7 cellular contexts compared by ENCODE assay signal in the genomic region with DNA sequence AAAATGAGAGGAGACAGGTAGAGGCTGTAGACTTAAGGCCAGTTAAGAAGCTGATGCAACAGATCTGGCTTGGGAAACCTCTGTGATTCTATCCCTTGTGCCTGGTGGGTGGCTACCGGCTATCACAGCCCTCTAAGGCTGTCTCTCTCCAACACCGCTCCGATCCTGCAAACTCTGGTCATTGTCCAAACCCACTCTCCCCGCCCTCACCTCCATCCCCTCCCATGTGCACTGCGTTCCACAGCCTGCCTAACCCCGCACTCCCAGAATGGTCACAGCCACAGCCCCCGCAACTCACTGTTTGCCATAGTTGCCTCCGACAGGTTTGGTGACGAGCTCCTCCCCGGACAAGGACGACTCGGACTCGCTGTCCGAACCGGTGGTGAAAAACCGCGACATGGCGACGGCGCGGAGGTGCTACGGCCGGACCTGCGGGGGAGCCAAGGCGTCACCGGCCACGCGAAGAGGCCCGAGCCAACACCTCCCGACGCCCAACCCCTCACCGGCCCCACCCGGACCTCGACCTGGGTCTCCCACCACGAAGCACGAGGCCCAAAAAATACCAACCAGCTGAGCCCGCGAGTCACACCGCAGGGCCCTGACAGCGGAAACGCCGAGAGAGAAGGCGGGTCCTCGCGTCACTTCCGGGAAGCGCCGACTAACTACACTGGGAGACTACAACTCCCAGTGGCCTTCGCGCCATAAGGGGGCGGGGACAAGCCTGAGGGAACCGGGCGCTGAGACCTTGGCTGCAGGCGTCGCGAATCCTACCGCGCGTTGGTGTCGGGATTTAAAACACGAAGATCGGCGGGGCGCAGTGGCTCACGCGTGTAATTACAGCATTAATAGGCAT. TPM values are rescaled to one million over a fixed set of nuclear protein-coding genes. Genes with fewer than 3 reads are reported as not detected.
DNase-seq lines count a peak whose midpoint lies in the region; ATAC-seq and TF ChIP-seq lines count a peak whose summit lies in the region.
"Not testable (repeated sequence)": the region's sequence is repeated elsewhere in the genome, so short reads cannot be mapped to it uniquely, and the experiment has no call there.

A gene with protein sequence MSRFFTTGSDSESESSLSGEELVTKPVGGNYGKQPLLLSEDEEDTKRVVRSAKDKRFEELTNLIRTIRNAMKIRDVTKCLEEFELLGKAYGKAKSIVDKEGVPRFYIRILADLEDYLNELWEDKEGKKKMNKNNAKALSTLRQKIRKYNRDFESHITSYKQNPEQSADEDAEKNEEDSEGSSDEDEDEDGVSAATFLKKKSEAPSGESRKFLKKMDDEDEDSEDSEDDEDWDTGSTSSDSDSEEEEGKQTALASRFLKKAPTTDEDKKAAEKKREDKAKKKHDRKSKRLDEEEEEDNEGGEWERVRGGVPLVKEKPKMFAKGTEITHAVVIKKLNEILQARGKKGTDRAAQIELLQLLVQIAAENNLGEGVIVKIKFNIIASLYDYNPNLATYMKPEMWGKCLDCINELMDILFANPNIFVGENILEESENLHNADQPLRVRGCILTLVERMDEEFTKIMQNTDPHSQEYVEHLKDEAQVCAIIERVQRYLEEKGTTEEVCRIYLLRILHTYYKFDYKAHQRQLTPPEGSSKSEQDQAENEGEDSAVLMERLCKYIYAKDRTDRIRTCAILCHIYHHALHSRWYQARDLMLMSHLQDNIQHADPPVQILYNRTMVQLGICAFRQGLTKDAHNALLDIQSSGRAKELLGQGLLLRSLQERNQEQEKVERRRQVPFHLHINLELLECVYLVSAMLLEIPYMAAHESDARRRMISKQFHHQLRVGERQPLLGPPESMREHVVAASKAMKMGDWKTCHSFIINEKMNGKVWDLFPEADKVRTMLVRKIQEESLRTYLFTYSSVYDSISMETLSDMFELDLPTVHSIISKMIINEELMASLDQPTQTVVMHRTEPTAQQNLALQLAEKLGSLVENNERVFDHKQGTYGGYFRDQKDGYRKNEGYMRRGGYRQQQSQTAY (minus strand): TSS at position 622 of the 853 bp plus-strand sequence. CDS start 223 bp downstream, at position 399.

- TF ChIP-seq CTCF in H9 (conservative IDR thresholded peaks at IDR 0.05); hepatocyte (IDR thresholded peaks at IDR 0.05; ENCODE audit: poor library complexity); ovary (IDR thresholded peaks at IDR 0.05): not testable (repeated sequence)

- H4K91ac ChIP-seq in H9 (ENCODE audit: insufficient read length, low read depth, low read length): not testable (repeated sequence)

- H3K4me1 ChIP-seq in H9 (ENCODE audit: insufficient read depth, low read length); hepatocyte (ENCODE audit: insufficient read depth); ovary (ENCODE audit: insufficient read depth): not testable (repeated sequence)

- H3K4ac ChIP-seq in H9 (ENCODE audit: low read depth, low read length): not testable (repeated sequence)

- not testable (repeated sequence) for H3K18ac ChIP-seq in H9 (ENCODE audit: insufficient read length, low read depth, low read length)

- not testable (repeated sequence) for H3K36me3 Mint-ChIP-seq in H9 (ENCODE audit: insufficient read depth in 1 of 3, low read depth in 3 of 3); central memory CD8-positive, alpha-beta T cell (ENCODE audit: insufficient read depth)

- H3K36me3 ChIP-seq in hepatocyte (replicated peaks; ENCODE audit: insufficient read depth, low read depth); ovary: not testable (repeated sequence)

- not testable (repeated sequence) for H3K27ac ChIP-seq in H9 (ENCODE audit: insufficient read length, low read depth, low read length); hepatocyte; ovary

- H2BK12ac ChIP-seq in H9 (ENCODE audit: insufficient read length, low read depth, low read length): not testable (repeated sequence)

- ATAC-seq in GM18858 (IDR thresholded peaks at IDR 0.05; ENCODE audit: unreplicated experiment) (peak; percentile 91), HG03469 (IDR thresholded peaks at IDR 0.05; ENCODE audit: unreplicated experiment) (peak; percentile 90)
- ATAC-seq in central memory CD8-positive, alpha-beta T cell (replicated peaks; ENCODE audit: extremely low read depth, poor library complexity, severe bottlenecking): peak; percentile 100

- DNase-seq in H9; central memory CD8-positive, alpha-beta T cell (ENCODE audit: low spot score in 2 of 2); hepatocyte (ENCODE audit: low spot score); ovary: not testable (repeated sequence)

- no CpG with 5 or more reads among the region's 66 CpGs for WGBS in H9 (ENCODE audit: extremely low coverage, insufficient read length, low lambda C conversion rate)
- WGBS in hepatocyte (ENCODE audit: low lambda C conversion rate, missing lambda C conversion rate): no CpG with 5 or more reads among the region's 66 CpGs
- WGBS in ovary, 3 donors: no CpG with 5 or more reads among the region's 66 CpGs

- H3K4me1 Mint-ChIP-seq in H9; central memory CD8-positive, alpha-beta T cell: not testable (repeated sequence)

- H3T11ph ChIP-seq in H9 (ENCODE audit: low read length): not testable (repeated sequence)

- not testable (repeated sequence) for H2BK5ac ChIP-seq in H9 (ENCODE audit: insufficient read length, low read length)

- not testable (repeated sequence) for H3K14ac ChIP-seq in H9 (ENCODE audit: insufficient read depth, low read length)

- not testable (repeated sequence) for H3K27ac Mint-ChIP-seq in H9; central memory CD8-positive, alpha-beta T cell (ENCODE audit: low read depth)

- H3K79me2 ChIP-seq in H9 (ENCODE audit: insufficient read depth, low read length); hepatocyte: not testable (repeated sequence)

- H3K4me3 Mint-ChIP-seq in H9: peak within 1 kb of the TSS; percentile 71 to 79
- peak within 1 kb of the TSS; percentile 47 for H3K4me3 Mint-ChIP-seq in central memory CD8-positive, alpha-beta T cell

- TF ChIP-seq EP300 in ovary (IDR thresholded peaks at IDR 0.05): not testable (repeated sequence)

- H2AK5ac ChIP-seq in H9 (ENCODE audit: insufficient read length, low read length): not testable (repeated sequence)

- not testable (repeated sequence) for TF ChIP-seq POLR2A in ovary (IDR thresholded peaks at IDR 0.05)

- H3K79me1 ChIP-seq in H9 (ENCODE audit: insufficient read depth, low read depth, low read length, poor library complexity, severe bottlenecking): not testable (repeated sequence)

- H2BK120ac ChIP-seq in H9 (ENCODE audit: low read depth, low read length, poor library complexity, severe bottlenecking): not testable (repeated sequence)

- H3K4me3 ChIP-seq in hepatocyte, ovary: not testable (repeated sequence)

- H4K5ac ChIP-seq in H9 (ENCODE audit: insufficient read length, low read depth, low read length): not testable (repeated sequence)

- H2BK20ac ChIP-seq in H9 (ENCODE audit: low read depth, low read length, poor library complexity, severe bottlenecking): not testable (repeated sequence)

- H3K9me3 Mint-ChIP-seq in H9; central memory CD8-positive, alpha-beta T cell: not testable (repeated sequence)

- not testable (repeated sequence) for H2AFZ ChIP-seq in H9 (ENCODE audit: low read length); hepatocyte

- H4K8ac ChIP-seq in H9 (replicated peaks; ENCODE audit: insufficient read length, low read depth, low read length): not testable (repeated sequence)

- H2BK15ac ChIP-seq in H9 (ENCODE audit: low read depth, low read length): not testable (repeated sequence)

- H3K9ac ChIP-seq in H9 (ENCODE audit: extremely low read depth, insufficient read length, low read length): not testable (repeated sequence)

- H3K56ac ChIP-seq in H9 (ENCODE audit: insufficient read length, low read depth, low read length): not testable (repeated sequence)

- not testable (repeated sequence) for H3K4me2 ChIP-seq in H9 (ENCODE audit: insufficient read depth, insufficient read length, low read length)
- peak within 1 kb of the TSS; percentile 57 for H3K4me2 ChIP-seq in hepatocyte

- H3K9me2 ChIP-seq in hepatocyte (replicated peaks; ENCODE audit: insufficient read depth): not testable (repeated sequence)

- intact Hi-C loops in T-helper 2 cell treated with Interferon-gamma antibody and Interleukin-4, amounts not matched to agents 100 ng/mL and 5 ng/mL, for 36 hours (cut with micrococcal nuclease); ovary (cut with DNase I): not testable (repeated sequence)

- H3K9me3 ChIP-seq in H9 (ENCODE audit: control insufficient read depth, low read depth, low read length); hepatocyte (ENCODE audit: low read depth); ovary: not testable (repeated sequence)

- not testable (repeated sequence) for H3K27me3 ChIP-seq in H9 (ENCODE audit: insufficient read depth, low read length); hepatocyte; ovary

- not testable (repeated sequence) for H3K23me2 ChIP-seq in H9 (ENCODE audit: insufficient read length, low read depth, low read length, poor library complexity, severe bottlenecking)

- not testable (repeated sequence) for H3K27me3 Mint-ChIP-seq in H9 (ENCODE audit: low read depth); central memory CD8-positive, alpha-beta T cell

- not testable (repeated sequence) for H3K23ac ChIP-seq in H9 (ENCODE audit: insufficient read length, low read depth, low read length)

- not testable (repeated sequence) for H4K20me1 ChIP-seq in H9 (ENCODE audit: control insufficient read depth, insufficient read depth, insufficient read length); hepatocyte (ENCODE audit: insufficient read depth, poor library complexity, severe bottlenecking)

RNA-seq across cellular contexts. Expression of the gene that starts here (rescaled TPM):
- total RNA-seq in H9 (2021): 102 and 105 TPM in 2 replicates
- total RNA-seq in T-helper 2 cell treated with Interferon-gamma antibody and Interleukin-4, amounts not matched to agents 100 ng/mL and 5 ng/mL, for 36 hours: 104 and 115 TPM in 2 replicates
- 64.6 and 108 TPM in 2 replicates for total RNA-seq in hepatocyte
- polyA plus RNA-seq in hepatocyte: 2.3 TPM in 1 of 2 replicates, not detected in the other
- 100 to 1,000 TPM in 2 of 7 donors, 10 to 100 TPM in 4, 1 to 10 TPM in 1; 6.1 to 230 (median 63.9) TPM for total RNA-seq in ovary
- 10 to 100 TPM; 65.1 to 72.2 TPM for polyA plus RNA-seq in ovary

Comparison
In these comparisons a context has a peak if more than half of its experiments do, and no peak if none do; other contexts are left out.
1. RNA of the gene that starts here (polyA plus RNA-seq): 65.1 to 72.2 TPM in ovary; 2.3 TPM in hepatocyte; every median in the first group is over 10 times any median in the second.
2. Peak in every context shown above with its lines, with median percentiles within 50 percentile points of each other: ATAC-seq.